28 cellular contexts compared by ENCODE assay signal in genomic region chr12:95774311-95775045, GRCh38. TPM values are rescaled to one million over a fixed set of nuclear protein-coding genes. Genes with fewer than 3 reads are reported as not detected.
DNase-seq lines count a peak whose midpoint lies in the region; ATAC-seq and TF ChIP-seq lines count a peak whose summit lies in the region.
"Had no signal": no experiment of that assay in that cellular context is flagged by ENCODE, and none has a peak within 500 bp of the region (broad histone marks: within the 10 kb centered on the region; RNA-seq: fewer than 3 reads in every experiment).

No MANE protein-coding gene starts in this region.

- no peak overlapping the region for H3K4me3 ChIP-seq in ovary
- no peak overlapping the region for H3K4me3 ChIP-seq in BE2C (ENCODE audit: low read depth, low read length)
- H3K4me3 ChIP-seq: gastrocnemius medialis, stomach, transverse colon had no signal

- H3K27me3 Mint-ChIP-seq in HFFc6 (ENCODE audit: insufficient read depth) (peaks cover 6% of the 10 kb centered on the region; the same call in 1 of the 2 replicates), chondrocyte (ENCODE audit: low read depth) (no peaks in the 10 kb centered on the region), progenitor cell of endocrine pancreas (no peaks in the 10 kb centered on the region)
- H3K27me3 Mint-ChIP-seq: brain had no signal

- no peak for TF ChIP-seq POLR2A in ovary (IDR thresholded peaks at IDR 0.05)

- H3K27ac ChIP-seq in ovary, result no peak overlapping the region
- H3K27ac ChIP-seq: gastrocnemius medialis, transverse colon had no signal

- peak overlapping the region; percentile 47 for H3K4me3 Mint-ChIP-seq in HFFc6
- no peak overlapping the region for H3K4me3 Mint-ChIP-seq in chondrocyte (ENCODE audit: unreplicated experiment)
- no peak overlapping the region for H3K4me3 Mint-ChIP-seq in stimulated activated effector memory CD8-positive, alpha-beta T cell treated with anti-CD3 and anti-CD28 coated beads, Interleukin-12 subunit alpha, Interleukin-12 subunit beta, amount 100 ng/mL, for 72 hours
- no peak overlapping the region for H3K4me3 Mint-ChIP-seq in progenitor cell of endocrine pancreas (ENCODE audit: low read depth)
- H3K4me3 Mint-ChIP-seq: activated CD4-positive, alpha-beta memory T cell treated with anti-CD3 and anti-CD28 coated beads for 36 hours; brain; dendritic cell treated with granulocyte-macrophage colony-stimulating factor and Interleukin-4, amounts not matched to agents 40 ng/mL and 50 ng/mL, for 4 days; memory B cell had no signal

- H3K36me3 ChIP-seq in ovary (no peaks in the 10 kb centered on the region), BE2C (no peaks in the 10 kb centered on the region)
- H3K36me3 ChIP-seq: gastrocnemius medialis, transverse colon had no signal

- H3K9me3 ChIP-seq in ovary (no peaks in the 10 kb centered on the region), BE2C (no peaks in the 10 kb centered on the region; the same call in none of the 2 replicates)
- H3K9me3 ChIP-seq: gastrocnemius medialis, transverse colon had no signal

- H3K27ac Mint-ChIP-seq in HFFc6 (peak overlapping the region; percentile 66), chondrocyte (ENCODE audit: unreplicated experiment) (peak overlapping the region; percentile 63), progenitor cell of endocrine pancreas (no peak overlapping the region)
- no peak overlapping the region for H3K27ac Mint-ChIP-seq in stimulated activated effector memory CD8-positive, alpha-beta T cell treated with anti-CD3 and anti-CD28 coated beads, Interleukin-12 subunit alpha, Interleukin-12 subunit beta, amount 100 ng/mL, for 72 hours
- H3K27ac Mint-ChIP-seq: activated CD4-positive, alpha-beta memory T cell treated with anti-CD3 and anti-CD28 coated beads for 36 hours; brain; dendritic cell treated with granulocyte-macrophage colony-stimulating factor and Interleukin-4, amounts not matched to agents 40 ng/mL and 50 ng/mL, for 4 days; memory B cell had no signal

- H3K4me1 Mint-ChIP-seq in HFFc6 (ENCODE audit: low read depth), result peaks cover 30% of the 10 kb centered on the region
- peaks cover 60% of the 10 kb centered on the region for H3K4me1 Mint-ChIP-seq in chondrocyte (ENCODE audit: low read depth)
- H3K4me1 Mint-ChIP-seq in stimulated activated effector memory CD8-positive, alpha-beta T cell treated with anti-CD3 and anti-CD28 coated beads, Interleukin-12 subunit alpha, Interleukin-12 subunit beta, amount 100 ng/mL, for 72 hours, result no peaks in the 10 kb centered on the region
- H3K4me1 Mint-ChIP-seq in progenitor cell of endocrine pancreas (ENCODE audit: low read depth), result no peaks in the 10 kb centered on the region
- H3K4me1 Mint-ChIP-seq: brain, memory B cell had no signal

- DNase-seq in Daoy (ENCODE audit: low read depth) (peak; percentile 61), HFFc6 (peak; percentile 74), chondrocyte (ENCODE audit: low spot score) (no peak), kidney tubule cell (ENCODE audit: low spot score) (peak; percentile 32), ovary (no peak), BE2C (no peak), progenitor cell of endocrine pancreas (ENCODE audit: low spot score, unreplicated experiment) (no peak)
- DNase-seq in stimulated activated effector memory CD8-positive, alpha-beta T cell treated with anti-CD3 and anti-CD28 coated beads, Interleukin-12 subunit alpha, Interleukin-12 subunit beta, amount 100 ng/mL, for 72 hours (ENCODE audit: low spot score in 2 of 2), result no peak
- DNase-seq: activated CD4-positive, alpha-beta memory T cell treated with anti-CD3 and anti-CD28 coated beads for 36 hours; activated CD4-positive, CD25-positive, alpha-beta regulatory T cell; activated effector memory CD4-positive, alpha-beta T cell treated with anti-CD3 and anti-CD28 coated beads, Interleukin-2, amount 50 U/mL, for 16 hours; C1 segment of cervical spinal cord; gastrocnemius medialis; hippocampal formation; islet precursor cell; NCI-H2107; NCI-H524; NK-92 treated with Interleukin-12 subunit alpha and Interleukin-12 subunit beta, amount 100 ng/mL, for 24 hours; nucleus accumbens; right cardiac atrium; stimulated activated CD4-positive, alpha-beta T cell treated with anti-CD3 and anti-CD28 coated beads, Interleukin-12 subunit alpha, Interleukin-12 subunit beta, amount 100 ng/mL, for 4 hours; stomach; transverse colon had no signal

- peaks cover 53% of the 10 kb centered on the region for H3K36me3 Mint-ChIP-seq in HFFc6 (ENCODE audit: low read depth)
- peaks cover 57% of the 10 kb centered on the region for H3K36me3 Mint-ChIP-seq in chondrocyte (ENCODE audit: low read depth)
- H3K36me3 Mint-ChIP-seq in stimulated activated effector memory CD8-positive, alpha-beta T cell treated with anti-CD3 and anti-CD28 coated beads, Interleukin-12 subunit alpha, Interleukin-12 subunit beta, amount 100 ng/mL, for 72 hours, result no peaks in the 10 kb centered on the region
- H3K36me3 Mint-ChIP-seq in progenitor cell of endocrine pancreas (ENCODE audit: insufficient read depth), result peaks cover 12% of the 10 kb centered on the region

- intact Hi-C loops in ovary (cut with DNase I), result no loop called here

- no peak for TF ChIP-seq EP300 in ovary (IDR thresholded peaks at IDR 0.05)

- H3K27me3 ChIP-seq in ovary, result no peaks in the 10 kb centered on the region
- peaks cover 11% of the 10 kb centered on the region; the same call in 1 of the 2 replicates for H3K27me3 ChIP-seq in BE2C
- H3K27me3 ChIP-seq: gastrocnemius medialis, stomach, transverse colon had no signal

- H3K4me1 ChIP-seq in ovary (ENCODE audit: insufficient read depth) (no peaks in the 10 kb centered on the region), BE2C (no peaks in the 10 kb centered on the region)
- H3K4me1 ChIP-seq: gastrocnemius medialis, transverse colon had no signal

- TF ChIP-seq CTCF in HFFc6 (IDR thresholded peaks at IDR 0.05) (no peak), chondrocyte (IDR thresholded peaks at IDR 0.05) (no peak), ovary (IDR thresholded peaks at IDR 0.05) (no peak), BE2C (IDR thresholded peaks at IDR 0.05; ENCODE audit: low read depth, low read length) (no peak), progenitor cell of endocrine pancreas (IDR thresholded peaks at IDR 0.05; ENCODE audit: unreplicated experiment) (no peak)

- peaks cover 26% of the 10 kb centered on the region for H3K9me3 Mint-ChIP-seq in HFFc6
- peaks cover 20% of the 10 kb centered on the region for H3K9me3 Mint-ChIP-seq in chondrocyte (ENCODE audit: low read depth)
- H3K9me3 Mint-ChIP-seq in stimulated activated effector memory CD8-positive, alpha-beta T cell treated with anti-CD3 and anti-CD28 coated beads, Interleukin-12 subunit alpha, Interleukin-12 subunit beta, amount 100 ng/mL, for 72 hours, result peaks cover 5% of the 10 kb centered on the region
- H3K9me3 Mint-ChIP-seq in progenitor cell of endocrine pancreas (ENCODE audit: low read depth), result peaks cover 11% of the 10 kb centered on the region

- 54 to 72% (median 69%) methylated on average over 4 of the region's 4 CpGs for WGBS in ovary, 3 donors

- ATAC-seq in stimulated activated effector memory CD8-positive, alpha-beta T cell treated with anti-CD3 and anti-CD28 coated beads, Interleukin-12 subunit alpha, Interleukin-12 subunit beta, amount 100 ng/mL, for 72 hours, result no peak
- ATAC-seq: gastrocnemius medialis, HCT116, SK-N-SH treated with all-trans-retinoic acid at 6 μM for 48 hours had no signal

RNA-seq across cellular contexts. Expression of gene NTN4, which starts 16.1 kb away (rescaled TPM):
- 36.5 and 41.3 TPM in 2 replicates for total RNA-seq in Daoy (2014; rRNA removed; shearing (Covaris generic))
- total RNA-seq in HFFc6 (2021; fragmentation: NEBNext Ultra II Directional; extraction: Animal tissue kit (Norgen Biotek cat#: 25700)), result 100 to 1,000 TPM in 3 of 6 experiments, 10 to 100 TPM in 3; 51.3 to 117 (median 101) TPM
- total RNA-seq in chondrocyte (179 to 336 TPM (median 336 TPM) in 3 replicates), ovary (100 to 1,000 TPM in 1 of 7 donors, 10 to 100 TPM in 6; 16.0 to 101 (median 54.2) TPM), progenitor cell of endocrine pancreas (7.2 and 7.4 TPM in 2 replicates)
- polyA plus RNA-seq in ovary, result 10 to 100 TPM; 39.0 to 57.3 TPM
- polyA plus RNA-seq in BE2C (2012; ENCODE audit: insufficient read depth, insufficient read length, low read depth), result not detected

Comparison
In these comparisons a context has a peak if more than half of its experiments do, and no peak if none do; other contexts are left out.
1. DNase-seq: peak in Daoy (single experiment), HFFc6 (single experiment) and kidney tubule cell (single experiment); none in chondrocyte (single experiment), ovary (0 of 5), BE2C (single experiment), stimulated activated effector memory CD8-positive, alpha-beta T cell treated with anti-CD3 and anti-CD28 coated beads, Interleukin-12 subunit alpha, Interleukin-12 subunit beta, amount 100 ng/mL, for 72 hours (0 of 2) and progenitor cell of endocrine pancreas (single experiment).
2. H3K27ac Mint-ChIP-seq: peak in HFFc6 (single experiment) and chondrocyte (single experiment); none in stimulated activated effector memory CD8-positive, alpha-beta T cell treated with anti-CD3 and anti-CD28 coated beads, Interleukin-12 subunit alpha, Interleukin-12 subunit beta, amount 100 ng/mL, for 72 hours (single experiment) and progenitor cell of endocrine pancreas (single experiment).